8 cellular contexts compared by ENCODE assay signal in the genomic region with DNA sequence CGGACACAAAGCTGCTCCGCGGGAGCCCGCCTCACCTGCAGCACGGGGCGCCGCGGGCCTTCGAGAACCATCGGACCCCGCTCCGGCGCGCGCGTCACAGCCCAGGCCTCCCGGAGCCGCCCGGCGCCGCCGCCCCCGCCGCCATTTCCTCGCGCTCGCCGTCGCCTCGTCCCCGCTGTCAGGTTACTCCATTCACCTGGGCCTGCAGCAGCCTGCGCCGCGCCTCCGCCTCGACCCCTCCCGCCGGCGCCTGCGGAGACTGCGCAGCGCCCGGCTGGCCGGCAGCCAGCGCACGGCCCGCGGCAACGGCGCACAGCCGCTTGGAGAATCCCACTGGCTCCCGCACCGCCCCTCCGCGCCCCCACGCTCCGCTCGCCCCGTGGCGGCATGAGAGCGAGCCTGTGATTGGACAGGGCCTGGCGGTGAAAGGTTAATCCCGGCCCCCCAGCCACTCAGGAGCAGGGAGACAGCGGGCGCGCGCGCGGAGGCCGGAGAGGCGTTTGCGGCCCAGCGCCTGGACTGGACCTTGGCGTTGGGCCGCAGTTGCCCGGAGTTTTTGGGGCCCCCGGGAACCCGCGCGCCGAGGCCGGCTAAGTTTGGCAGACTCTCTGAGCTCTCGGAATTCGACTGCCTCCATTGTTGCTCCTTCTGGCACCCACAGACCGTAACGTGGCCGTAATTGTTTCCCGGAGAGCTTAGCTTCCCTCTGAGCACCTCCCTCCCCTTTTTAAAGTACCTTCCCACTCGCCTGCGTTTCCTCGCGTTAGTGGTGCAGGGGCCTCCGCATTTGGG. TPM values are rescaled to one million over a fixed set of nuclear protein-coding genes. Genes with fewer than 3 reads are reported as not detected.
DNase-seq lines count a peak whose midpoint lies in the region; ATAC-seq and TF ChIP-seq lines count a peak whose summit lies in the region.

A gene with protein sequence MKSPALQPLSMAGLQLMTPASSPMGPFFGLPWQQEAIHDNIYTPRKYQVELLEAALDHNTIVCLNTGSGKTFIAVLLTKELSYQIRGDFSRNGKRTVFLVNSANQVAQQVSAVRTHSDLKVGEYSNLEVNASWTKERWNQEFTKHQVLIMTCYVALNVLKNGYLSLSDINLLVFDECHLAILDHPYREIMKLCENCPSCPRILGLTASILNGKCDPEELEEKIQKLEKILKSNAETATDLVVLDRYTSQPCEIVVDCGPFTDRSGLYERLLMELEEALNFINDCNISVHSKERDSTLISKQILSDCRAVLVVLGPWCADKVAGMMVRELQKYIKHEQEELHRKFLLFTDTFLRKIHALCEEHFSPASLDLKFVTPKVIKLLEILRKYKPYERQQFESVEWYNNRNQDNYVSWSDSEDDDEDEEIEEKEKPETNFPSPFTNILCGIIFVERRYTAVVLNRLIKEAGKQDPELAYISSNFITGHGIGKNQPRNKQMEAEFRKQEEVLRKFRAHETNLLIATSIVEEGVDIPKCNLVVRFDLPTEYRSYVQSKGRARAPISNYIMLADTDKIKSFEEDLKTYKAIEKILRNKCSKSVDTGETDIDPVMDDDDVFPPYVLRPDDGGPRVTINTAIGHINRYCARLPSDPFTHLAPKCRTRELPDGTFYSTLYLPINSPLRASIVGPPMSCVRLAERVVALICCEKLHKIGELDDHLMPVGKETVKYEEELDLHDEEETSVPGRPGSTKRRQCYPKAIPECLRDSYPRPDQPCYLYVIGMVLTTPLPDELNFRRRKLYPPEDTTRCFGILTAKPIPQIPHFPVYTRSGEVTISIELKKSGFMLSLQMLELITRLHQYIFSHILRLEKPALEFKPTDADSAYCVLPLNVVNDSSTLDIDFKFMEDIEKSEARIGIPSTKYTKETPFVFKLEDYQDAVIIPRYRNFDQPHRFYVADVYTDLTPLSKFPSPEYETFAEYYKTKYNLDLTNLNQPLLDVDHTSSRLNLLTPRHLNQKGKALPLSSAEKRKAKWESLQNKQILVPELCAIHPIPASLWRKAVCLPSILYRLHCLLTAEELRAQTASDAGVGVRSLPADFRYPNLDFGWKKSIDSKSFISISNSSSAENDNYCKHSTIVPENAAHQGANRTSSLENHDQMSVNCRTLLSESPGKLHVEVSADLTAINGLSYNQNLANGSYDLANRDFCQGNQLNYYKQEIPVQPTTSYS (N-terminal part only) (minus strand): TSS at position 335 of the 792 bp plus-strand sequence. CDS start 24,071 bp downstream, outside the sequence.

- no peaks in the 10 kb centered on the region for H3K36me3 Mint-ChIP-seq in T-helper 17 cell (ENCODE audit: low read depth)

- DNase-seq in NCI-H1694 treated with DMSO at 0.1 percent for 48 hours (lab: John Stamatoyannopoulos, UW): peak; percentile 96
- DNase-seq in T-helper 17 cell: peak; percentile 87 to 95 (median 87)
- peak; percentile 74 to 99 (median 96) for DNase-seq in amygdala (lab: John Stamatoyannopoulos, UW)
- DNase-seq in left ventricle myocardium inferior: peak; percentile 97
- peak; percentile 97 to 99 for DNase-seq in psoas muscle

- H3K4me3 ChIP-seq in left ventricle myocardium inferior (peak within 1 kb of the TSS; percentile 91), psoas muscle (peak within 1 kb of the TSS; percentile 83), urinary bladder (ENCODE audit: low read depth, low read length) (peak within 1 kb of the TSS; percentile 74)

- H3K4me1 ChIP-seq in left ventricle myocardium inferior (peaks cover 53% of the 10 kb centered on the region), psoas muscle (peaks cover 34% of the 10 kb centered on the region), urinary bladder (ENCODE audit: insufficient read depth) (no peaks in the 10 kb centered on the region)

- H3K27me3 Mint-ChIP-seq in T-helper 17 cell: no peaks in the 10 kb centered on the region

- peaks cover 33% of the 10 kb centered on the region for H3K4me1 Mint-ChIP-seq in T-helper 17 cell

- WGBS in psoas muscle, 3 donors: 0 to 1% (median 0%) methylated on average over 45 to 93 of the region's 93 CpGs
- under 1% methylated on average over 93 of the region's 93 CpGs for WGBS in urinary bladder

- no peaks in the 10 kb centered on the region for H3K27me3 ChIP-seq in left ventricle myocardium inferior (ENCODE audit: low read depth)
- H3K27me3 ChIP-seq in psoas muscle (ENCODE audit: insufficient read depth in 3 of 3, low read length in 2 of 3): no peaks in the 10 kb centered on the region

- ATAC-seq in GM18498 (IDR thresholded peaks at IDR 0.05; ENCODE audit: unreplicated experiment) (peak; percentile 83), HG02885 (IDR thresholded peaks at IDR 0.05; ENCODE audit: poor library complexity, unreplicated experiment) (peak; percentile 80), T-helper 17 cell (peak; percentile 84), psoas muscle (peak; percentile 96 to 98 (median 98))

- TF ChIP-seq CTCF in left ventricle myocardium inferior (IDR thresholded peaks at IDR 0.05; ENCODE audit: borderline replicate concordance) (no peak), psoas muscle (IDR thresholded peaks at IDR 0.05) (no peak)

- H3K9me3 ChIP-seq in T-helper 17 cell (ENCODE audit: control insufficient read depth, low read length, poor library complexity, severe bottlenecking) (no peaks in the 10 kb centered on the region), left ventricle myocardium inferior (replicated peaks) (no peaks in the 10 kb centered on the region), psoas muscle (no peaks in the 10 kb centered on the region)

- H3K27ac Mint-ChIP-seq in T-helper 17 cell: peak within 1 kb of the TSS; percentile 98

- H3K27ac ChIP-seq in left ventricle myocardium inferior (replicated peaks) (peak within 1 kb of the TSS; percentile 97), psoas muscle (peak within 1 kb of the TSS; percentile 94), urinary bladder (ENCODE audit: low read depth) (peak within 1 kb of the TSS; percentile 94)

- H3K36me3 ChIP-seq in left ventricle myocardium inferior (no peaks in the 10 kb centered on the region), psoas muscle (ENCODE audit: insufficient read depth in 1 of 2, low read depth in 1 of 2) (no peaks in the 10 kb centered on the region), urinary bladder (ENCODE audit: insufficient read depth) (no peaks in the 10 kb centered on the region)

- intact Hi-C loops in left ventricle myocardium inferior (cut with micrococcal nuclease) (no loop called here), psoas muscle (cut with DNase I) (loop anchor here in 1 of 2 donors (2.0 to 10.0 kb wide), 2 partner anchors 33 to 377 kb away; partner anchors contain the start of gene GLRX5)

- H3K4me3 Mint-ChIP-seq in T-helper 17 cell: peak within 1 kb of the TSS; percentile 94

RNA-seq across cellular contexts. Expression of the gene that starts here (rescaled TPM):
- total RNA-seq in T-helper 17 cell: 10 to 100 TPM; 44.0 to 54.9 TPM
- total RNA-seq in left ventricle myocardium inferior: 22.1 TPM
- 10 to 100 TPM; 30.7 to 41.5 (median 39.3) TPM for total RNA-seq in psoas muscle
- 10 to 100 TPM in 2 of 3 donors, 1 to 10 TPM in 1; 7.2 to 24.4 (median 11.4) TPM for polyA plus RNA-seq in psoas muscle
- total RNA-seq in urinary bladder: 146 TPM
- 15.4 TPM for polyA plus RNA-seq in urinary bladder

Comparison
In these comparisons a context has a peak if more than half of its experiments do, and no peak if none do; other contexts are left out.
1. Peak in every context shown above with its lines: DNase-seq, ATAC-seq, H3K4me3 ChIP-seq and H3K27ac ChIP-seq.